In the genomic region with DNA sequence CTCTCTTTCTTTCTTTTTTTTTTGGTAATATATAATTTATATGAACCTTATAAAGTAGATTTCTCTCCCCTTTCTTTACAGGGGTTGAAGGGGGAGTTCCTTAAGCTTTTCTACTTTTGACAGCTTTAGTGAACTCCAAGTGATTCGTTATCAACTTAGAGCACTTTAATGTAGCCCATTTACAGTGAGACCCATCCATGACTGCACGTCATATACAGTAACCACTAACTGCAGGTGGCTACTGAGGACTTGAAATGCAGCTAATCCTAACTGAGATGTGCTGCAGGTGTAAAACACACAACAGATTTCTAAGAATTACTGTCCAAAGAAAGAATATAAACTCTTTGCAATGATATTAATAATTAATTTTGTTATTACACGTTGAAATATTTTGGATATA, we compare ENCODE assay signal across 8 cellular contexts. TPM values are rescaled to one million over a fixed set of nuclear protein-coding genes. Genes with fewer than 3 reads are reported as not detected.
DNase-seq lines count a peak whose midpoint lies in the region; ATAC-seq, FAIRE-seq and TF ChIP-seq lines count a peak whose summit lies in the region.

No MANE protein-coding gene starts in this region.

- H4K20me1 ChIP-seq in H9 (ENCODE audit: control insufficient read depth, insufficient read depth, insufficient read length): no peaks in the 10 kb centered on the region

- no peak overlapping the region for H2AFZ ChIP-seq in H9 (ENCODE audit: low read length)

- no peak overlapping the region for H2BK120ac ChIP-seq in H9 (ENCODE audit: low read depth, low read length, poor library complexity, severe bottlenecking)

- peak overlapping the region in 2 of 3 experiments; percentile 86 to 99; a peak in 2 of 7 replicates for H3K27ac Mint-ChIP-seq in H9
- H3K27ac Mint-ChIP-seq in activated T-helper 2 cell treated with anti-CD3 and anti-CD28 coated beads, Interferon-gamma antibody, Interleukin-2, Interleukin-4, amounts not matched to agents 10 μg/mL and 5 μg/mL and 100 μg/mL, durations not matched to agents 14 hours and 24 hours and 36 hours: no peak overlapping the region

- no peaks in the 10 kb centered on the region for H3K36me3 ChIP-seq in lower lobe of right lung

- no peak overlapping the region for H3K9ac ChIP-seq in H9 (ENCODE audit: extremely low read depth, insufficient read length, low read length)

- no peak for TF ChIP-seq EP300 in A549 (IDR thresholded peaks at IDR 0.05)

- H3K23me2 ChIP-seq in H9 (ENCODE audit: insufficient read length, low read depth, low read length, poor library complexity, severe bottlenecking): no peaks in the 10 kb centered on the region

- TF ChIP-seq CTCF in A549 (IDR thresholded peaks at IDR 0.05) (no peak), H9 (conservative IDR thresholded peaks at IDR 0.05) (no peak), lower lobe of right lung (IDR thresholded peaks at IDR 0.05) (no peak)

- ATAC-seq in A549: peak; percentile 52 to 81; a peak in 3 of 6 replicates
- peak in 1 of 2 donors; percentile 43 for ATAC-seq in lower lobe of right lung
- ATAC-seq in HG02798 (IDR thresholded peaks at IDR 0.05; ENCODE audit: poor library complexity, unreplicated experiment): no peak
- ATAC-seq in HG03432 (IDR thresholded peaks at IDR 0.05; ENCODE audit: unreplicated experiment): no peak
- ATAC-seq in HG02642 (IDR thresholded peaks at IDR 0.05; ENCODE audit: poor library complexity, unreplicated experiment): no peak

- H4K91ac ChIP-seq in H9 (ENCODE audit: insufficient read length, low read depth, low read length): no peak overlapping the region

- H3K4me2 ChIP-seq in A549 (peak overlapping the region; percentile 75), H9 (ENCODE audit: insufficient read depth, insufficient read length, low read length) (peak overlapping the region; percentile 58)

- no peaks in the 10 kb centered on the region for H3K79me1 ChIP-seq in H9 (ENCODE audit: insufficient read depth, low read depth, low read length, poor library complexity, severe bottlenecking)

- no peak overlapping the region for H2BK15ac ChIP-seq in H9 (ENCODE audit: low read depth, low read length)

- POLR2A ChIA-PET in A549 (lab: Yijun Ruan, JAX): no interaction called here

- TF ChIP-seq RAD21 in A549 (conservative IDR thresholded peaks at IDR 0.05 in 1 of 2, IDR thresholded peaks at IDR 0.05 in 1 of 2): no peak

- no peaks in the 10 kb centered on the region for H3K27me3 ChIP-seq in H9 (ENCODE audit: insufficient read depth, low read length)
- no peaks in the 10 kb centered on the region for H3K27me3 ChIP-seq in lower lobe of right lung (ENCODE audit: low read depth)

- H3K4me3 Mint-ChIP-seq in H9: peak overlapping the region; percentile 87 to 91
- peak overlapping the region; percentile 73 for H3K4me3 Mint-ChIP-seq in activated T-helper 2 cell treated with anti-CD3 and anti-CD28 coated beads, Interferon-gamma antibody, Interleukin-2, Interleukin-4, amounts not matched to agents 10 μg/mL and 5 μg/mL and 100 μg/mL, durations not matched to agents 14 hours and 24 hours and 36 hours (ENCODE audit: low read depth)

- H3K79me2 ChIP-seq in H9 (ENCODE audit: insufficient read depth, low read length): no peaks in the 10 kb centered on the region

- H3K4me1 ChIP-seq in A549 (no peaks in the 10 kb centered on the region), H9 (ENCODE audit: insufficient read depth, low read length) (no peaks in the 10 kb centered on the region), lower lobe of right lung (no peaks in the 10 kb centered on the region)

- H3K4me1 Mint-ChIP-seq in H9: peaks cover 0 to 5% of the 10 kb centered on the region in 2 experiments; a peak in 1 of 4 replicates
- peaks cover 5% of the 10 kb centered on the region for H3K4me1 Mint-ChIP-seq in activated T-helper 2 cell treated with anti-CD3 and anti-CD28 coated beads, Interferon-gamma antibody, Interleukin-2, Interleukin-4, amounts not matched to agents 10 μg/mL and 5 μg/mL and 100 μg/mL, durations not matched to agents 14 hours and 24 hours and 36 hours (ENCODE audit: low read depth)

- no peaks in the 10 kb centered on the region for H3K9me3 Mint-ChIP-seq in H9
- H3K9me3 Mint-ChIP-seq in activated T-helper 2 cell treated with anti-CD3 and anti-CD28 coated beads, Interferon-gamma antibody, Interleukin-2, Interleukin-4, amounts not matched to agents 10 μg/mL and 5 μg/mL and 100 μg/mL, durations not matched to agents 14 hours and 24 hours and 36 hours: no peaks in the 10 kb centered on the region

- H3K4me3 ChIP-seq in A549 (peak overlapping the region; percentile 50), lower lobe of right lung (peak overlapping the region; percentile 53)

- no peak for TF ChIP-seq POLR2A in A549 (IDR thresholded peaks at IDR 0.05; ENCODE audit: low read length)

- no peak overlapping the region for H3K18ac ChIP-seq in H9 (ENCODE audit: insufficient read length, low read depth, low read length)

- no peaks in the 10 kb centered on the region for H3K36me3 Mint-ChIP-seq in H9 (ENCODE audit: insufficient read depth in 1 of 3, low read depth in 3 of 3)
- H3K36me3 Mint-ChIP-seq in activated T-helper 2 cell treated with anti-CD3 and anti-CD28 coated beads, Interferon-gamma antibody, Interleukin-2, Interleukin-4, amounts not matched to agents 10 μg/mL and 5 μg/mL and 100 μg/mL, durations not matched to agents 14 hours and 24 hours and 36 hours (ENCODE audit: low read depth): no peaks in the 10 kb centered on the region

- intact Hi-C loops in activated T-helper 2 cell treated with anti-CD3 and anti-CD28 coated beads, Interferon-gamma antibody, Interleukin-2, Interleukin-4, amounts not matched to agents 10 μg/mL and 5 μg/mL and 100 μg/mL, durations not matched to agents 14 hours and 24 hours and 36 hours (cut with micrococcal nuclease): no loop called here
- intact Hi-C loops in lower lobe of right lung (cut with DNase I): no loop called here

- H3K9me3 ChIP-seq in A549 (no peaks in the 10 kb centered on the region), H9 (ENCODE audit: control insufficient read depth, low read depth, low read length) (no peaks in the 10 kb centered on the region), lower lobe of right lung (no peaks in the 10 kb centered on the region)

- H3K56ac ChIP-seq in H9 (ENCODE audit: insufficient read length, low read depth, low read length): no peak overlapping the region

- H2BK20ac ChIP-seq in H9 (ENCODE audit: low read depth, low read length, poor library complexity, severe bottlenecking): no peak overlapping the region

- peak in 1 of 2 experiments; percentile 5 for DNase-seq in A549 (ENCODE audit: low read depth in 1 of 2, low spot score in 1 of 2)
- no peak for DNase-seq in H9
- DNase-seq in activated T-helper 2 cell treated with anti-CD3 and anti-CD28 coated beads, Interferon-gamma antibody, Interleukin-2, Interleukin-4, amounts not matched to agents 10 μg/mL and 5 μg/mL and 100 μg/mL, durations not matched to agents 14 hours and 24 hours and 36 hours (ENCODE audit: low spot score): no peak
- DNase-seq in lower lobe of right lung: no peak
- no peak for DNase-seq in NCI-H1092 treated with DMSO at 0.1 percent for 48 hours (lab: John Stamatoyannopoulos, UW)

- no peak overlapping the region for H3T11ph ChIP-seq in H9 (ENCODE audit: low read length)

- no peak for FAIRE-seq in A549 (lab: Jason Lieb, UNC)

- no peak overlapping the region for H2BK5ac ChIP-seq in H9 (ENCODE audit: insufficient read length, low read length)

- H2AK5ac ChIP-seq in H9 (ENCODE audit: insufficient read length, low read length): no peak overlapping the region

- no peak overlapping the region for H4K5ac ChIP-seq in H9 (ENCODE audit: insufficient read length, low read depth, low read length)

- H3K23ac ChIP-seq in H9 (ENCODE audit: insufficient read length, low read depth, low read length): no peak overlapping the region

- H2BK12ac ChIP-seq in H9 (ENCODE audit: insufficient read length, low read depth, low read length): no peak overlapping the region

- H3K27ac ChIP-seq in A549 (peak overlapping the region in 1 of 2 experiments; percentile 80; a peak in 2 of 6 replicates), H9 (ENCODE audit: insufficient read length, low read depth, low read length) (no peak overlapping the region), lower lobe of right lung (no peak overlapping the region)

- no peak overlapping the region for H3K4ac ChIP-seq in H9 (ENCODE audit: low read depth, low read length)

- no peaks in the 10 kb centered on the region; the same call in 1 of the 2 replicates for H3K27me3 Mint-ChIP-seq in H9 (ENCODE audit: low read depth)
- H3K27me3 Mint-ChIP-seq in activated T-helper 2 cell treated with anti-CD3 and anti-CD28 coated beads, Interferon-gamma antibody, Interleukin-2, Interleukin-4, amounts not matched to agents 10 μg/mL and 5 μg/mL and 100 μg/mL, durations not matched to agents 14 hours and 24 hours and 36 hours (ENCODE audit: low read depth): peaks cover 2% of the 10 kb centered on the region

- WGBS in A549 (ENCODE audit: missing lambda C conversion rate): 3% methylated on average over 3 of the region's 3 CpGs
- no CpG with 5 or more reads among the region's 3 CpGs for WGBS in H9 (ENCODE audit: extremely low coverage, insufficient read length, low lambda C conversion rate)

- CTCF ChIA-PET in A549 (lab: Yijun Ruan, JAX): interaction anchor here (0.7 to 12.8 kb wide), 2 partner anchors 21 to 162 kb away, joined by 3 to 182 read pairs; no protein-coding TSS in a partner anchor

- H4K8ac ChIP-seq in H9 (replicated peaks; ENCODE audit: insufficient read length, low read depth, low read length): no peak overlapping the region

- no peak overlapping the region for H3K14ac ChIP-seq in H9 (ENCODE audit: insufficient read depth, low read length)

RNA-seq across cellular contexts. Expression of a gene that starts 0.6 kb away (rescaled TPM):
- polyA plus RNA-seq in A549 (2011; rRNA removed) (1.7 and 3.7 TPM in 2 replicates), A549 (2017; fragmentation: RNase III; extraction: RNeasy Plus Mini Kit Qiagen cat#74134 plus additional on column Dnase treatment) (0.84 to 1.5 TPM (median 1.4 TPM) in 3 replicates)
- polyA plus RNA-seq in A549 (2012; cell fraction: cytosol; rRNA removed): 0.36 and 0.37 TPM in 2 replicates
- 0.24 and 0.49 TPM in 2 replicates for polyA plus RNA-seq in A549 (2012; cell fraction: nucleus; rRNA removed)
- polyA minus RNA-seq in A549 (2011; rRNA and poly(A)+ RNA removed): 0.25 and 0.73 TPM in 2 replicates
- total RNA-seq in H9 (2021) (0.39 and 0.86 TPM in 2 replicates), lower lobe of right lung (10.6 TPM)
- total RNA-seq in activated T-helper 2 cell treated with anti-CD3 and anti-CD28 coated beads, Interferon-gamma antibody, Interleukin-2, Interleukin-4, amounts not matched to agents 10 μg/mL and 5 μg/mL and 100 μg/mL, durations not matched to agents 14 hours and 24 hours and 36 hours: not detected in 2 replicates

RNA-seq across cellular contexts. Expression of a gene that starts 0.7 kb away (rescaled TPM):
- polyA plus RNA-seq in A549 (2011; rRNA removed): 0.29 and 0.36 TPM in 2 replicates
- polyA plus RNA-seq in A549 (2012; cell fraction: cytosol; rRNA removed): not detected in 2 replicates
- 0.01 and 0.02 TPM in 2 replicates for polyA plus RNA-seq in A549 (2012; cell fraction: nucleus; rRNA removed)
- 0.12 to 0.13 TPM in 2 of 3 replicates, not detected in the other for polyA plus RNA-seq in A549 (2017; fragmentation: RNase III; extraction: RNeasy Plus Mini Kit Qiagen cat#74134 plus additional on column Dnase treatment)
- 0.12 TPM in 1 of 2 replicates, not detected in the other for polyA minus RNA-seq in A549 (2011; rRNA and poly(A)+ RNA removed)
- total RNA-seq in H9 (2021): not detected in 2 replicates
- not detected in 2 replicates for total RNA-seq in activated T-helper 2 cell treated with anti-CD3 and anti-CD28 coated beads, Interferon-gamma antibody, Interleukin-2, Interleukin-4, amounts not matched to agents 10 μg/mL and 5 μg/mL and 100 μg/mL, durations not matched to agents 14 hours and 24 hours and 36 hours
- 6.6 TPM for total RNA-seq in lower lobe of right lung

Comparison
In these comparisons a context has a peak if more than half of its experiments do, and no peak if none do; other contexts are left out.
1. ATAC-seq: peak in A549 (2 of 2); none in HG02798 (single experiment), HG03432 (single experiment) and HG02642 (single experiment).